In the genomic region with DNA sequence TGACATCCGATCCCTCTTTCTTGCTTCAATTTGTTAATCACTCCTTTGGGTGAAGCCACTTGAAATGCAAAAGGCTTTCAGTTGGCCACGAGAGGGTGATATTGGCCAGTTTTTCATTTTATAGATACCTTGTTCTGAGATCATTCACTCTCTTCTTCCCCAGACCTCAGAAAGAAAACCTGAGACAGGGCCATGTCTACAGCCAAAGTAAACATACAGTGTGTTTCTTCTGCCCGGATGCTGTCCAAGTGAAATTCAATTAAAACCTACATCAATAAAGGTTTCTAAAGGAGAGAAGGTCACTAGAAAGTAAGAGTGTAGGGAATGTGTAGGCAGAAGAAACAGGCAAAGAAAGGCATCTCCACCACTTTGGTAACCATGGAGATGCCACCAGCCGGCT, we compare ENCODE assay signal across 8 cellular contexts. TPM values are rescaled to one million over a fixed set of nuclear protein-coding genes. Genes with fewer than 3 reads are reported as not detected.
DNase-seq lines count a peak whose midpoint lies in the region; ATAC-seq, FAIRE-seq and TF ChIP-seq lines count a peak whose summit lies in the region.

No MANE protein-coding gene starts in this region.

- no peak overlapping the region for H3K4me3 Mint-ChIP-seq in activated CD8-positive, alpha-beta T cell treated with anti-CD3 and anti-CD28 coated beads, Interleukin-2, amount 10 ng/mL, durations not matched to agents 7 days and 5 days

- CTCF ChIA-PET in activated CD8-positive, alpha-beta T cell treated with anti-CD3 and anti-CD28 coated beads, Interleukin-2, amount 10 ng/mL, durations not matched to agents 7 days and 5 days (lab: Charles Lee): no interaction called here
- CTCF ChIA-PET in HepG2 (lab: Yijun Ruan, JAX; ENCODE audit: low intra/inter-chr PET ratio, low total read pairs): interaction anchor here (1.7 kb wide), 1 partner anchor 466 kb away, joined by 10 read pairs; no protein-coding TSS in a partner anchor

- POLR2A ChIA-PET in activated CD8-positive, alpha-beta T cell treated with anti-CD3 and anti-CD28 coated beads, Interleukin-2, amount 10 ng/mL, durations not matched to agents 7 days and 5 days (lab: Charles Lee): no interaction called here
- POLR2A ChIA-PET in HepG2 (lab: Yijun Ruan, JAX): no interaction called here

- intact Hi-C loops in HepG2 (cut with micrococcal nuclease; ENCODE audit: unreplicated experiment): loop anchor here (1.0 kb wide), 1 partner anchor 466 kb away; no protein-coding TSS in a partner anchor

- no peak overlapping the region for H3K27ac Mint-ChIP-seq in activated CD8-positive, alpha-beta T cell treated with anti-CD3 and anti-CD28 coated beads, Interleukin-2, amount 10 ng/mL, durations not matched to agents 7 days and 5 days

- no peaks in the 10 kb centered on the region for H3K79me2 ChIP-seq in Karpas-422 (ENCODE audit: low read length)
- no peaks in the 10 kb centered on the region for H3K79me2 ChIP-seq in HepG2 (ENCODE audit: insufficient read depth, low read length)

- H2AFZ ChIP-seq in Karpas-422 (ENCODE audit: low read length) (no peak overlapping the region), HepG2 (ENCODE audit: low read length) (no peak overlapping the region)

- no peaks in the 10 kb centered on the region for H3K4me1 Mint-ChIP-seq in activated CD8-positive, alpha-beta T cell treated with anti-CD3 and anti-CD28 coated beads, Interleukin-2, amount 10 ng/mL, durations not matched to agents 7 days and 5 days (ENCODE audit: low read depth)

- no peaks in the 10 kb centered on the region for H3K9me3 ChIP-seq in Karpas-422 (ENCODE audit: low read length)
- no peaks in the 10 kb centered on the region for H3K9me3 ChIP-seq in HepG2 (ENCODE audit: low read length)

- no peaks in the 10 kb centered on the region for H3K9me2 ChIP-seq in Karpas-422 (replicated peaks; ENCODE audit: insufficient read depth, low read length)

- H3K4me2 ChIP-seq in Karpas-422 (ENCODE audit: low read depth, low read length, poor library complexity, severe bottlenecking) (no peak overlapping the region), HepG2 (ENCODE audit: low read depth, low read length) (no peak overlapping the region)

- TF ChIP-seq EP300 in HepG2 (IDR thresholded peaks at IDR 0.05; ENCODE audit: low read depth in 2 of 2, low read length in 2 of 2): no peak
- no peak for TF ChIP-seq EP300 in HepG2 (CRISPR knock-in tag; IDR thresholded peaks at IDR 0.05; ENCODE audit: borderline replicate concordance)

- no peak for ATAC-seq in activated CD8-positive, alpha-beta T cell treated with anti-CD3 and anti-CD28 coated beads, Interleukin-2, amount 10 ng/mL, durations not matched to agents 7 days and 5 days
- ATAC-seq in HepG2: peak; percentile 46; the same call in 1 of the 3 replicates
- no peak for ATAC-seq in stimulated activated naive CD8-positive, alpha-beta T cell treated with anti-CD3 and anti-CD28 coated beads, Interleukin-15, Interleukin-2, amounts not matched to agents 100 U/mL and 50 U/mL, for 24 hours

- no peaks in the 10 kb centered on the region for H3K27me3 Mint-ChIP-seq in activated CD8-positive, alpha-beta T cell treated with anti-CD3 and anti-CD28 coated beads, Interleukin-2, amount 10 ng/mL, durations not matched to agents 7 days and 5 days (ENCODE audit: low read depth)

- BruUV-seq in HepG2 (replicated peaks; lab: Mats Ljungman, UMichigan): no TSS peak

- H3K36me3 ChIP-seq in Karpas-422 (ENCODE audit: insufficient read depth, low read length): no peaks in the 10 kb centered on the region
- H3K36me3 ChIP-seq in HepG2 (replicated peaks in 1 of 2; ENCODE audit: control insufficient read depth in 1 of 2, insufficient read depth in 2 of 2, low read length in 2 of 2): no peaks in the 10 kb centered on the region

- H3K9ac ChIP-seq in Karpas-422 (ENCODE audit: low read length) (no peak overlapping the region), HepG2 (ENCODE audit: insufficient read depth, low read depth, low read length) (no peak overlapping the region)

- H3K4me3 ChIP-seq in Karpas-422 (ENCODE audit: low read length) (no peak overlapping the region), HepG2 (replicated peaks in 1 of 3; ENCODE audit: insufficient read depth in 1 of 3, low read depth in 2 of 3, low read length in 3 of 3) (no peak overlapping the region)

- in situ Hi-C loops in HepG2 (cut with HindIII; ENCODE audit: extremely low pct_ligation_motif_present, low pct_unique_long_range_greater_than_20kb): loop anchor here (10.0 to 25.0 kb wide), 3 partner anchors 61 to 753 kb away; no protein-coding TSS in a partner anchor

- H3K4me1 ChIP-seq in Karpas-422 (ENCODE audit: low read length) (no peaks in the 10 kb centered on the region), HepG2 (ENCODE audit: insufficient read depth, low read length) (no peaks in the 10 kb centered on the region)

- TF ChIP-seq RAD21 in HepG2 (CRISPR knock-in tag; IDR thresholded peaks at IDR 0.05): no peak

- H3K36me3 Mint-ChIP-seq in activated CD8-positive, alpha-beta T cell treated with anti-CD3 and anti-CD28 coated beads, Interleukin-2, amount 10 ng/mL, durations not matched to agents 7 days and 5 days (ENCODE audit: low read depth): no peaks in the 10 kb centered on the region

- H3K27me3 ChIP-seq in Karpas-422 (ENCODE audit: low read length) (no peaks in the 10 kb centered on the region), HepG2 (ENCODE audit: control insufficient read depth in 1 of 2, insufficient read depth in 2 of 2, low read length in 2 of 2) (no peaks in the 10 kb centered on the region)

- DNase-seq in ELR (ENCODE audit: low read depth) (peak; percentile 71), Karpas-422 (peak; percentile 74), HepG2 (ENCODE audit: low spot score) (peak; percentile 15), NCI-H446 treated with DMSO at 0.1 percent for 48 hours (lab: John Stamatoyannopoulos, UW) (no peak), NCI-H1436 treated with DMSO at 0.1 percent for 48 hours (lab: John Stamatoyannopoulos, UW) (no peak)
- DNase-seq in activated CD8-positive, alpha-beta T cell treated with anti-CD3 and anti-CD28 coated beads, Interleukin-2, amount 10 ng/mL, durations not matched to agents 7 days and 5 days: peak; percentile 23
- no peak for DNase-seq in activated T-cell treated with anti-CD3 and anti-CD28 coated beads, Interleukin-2, amount 50 U/mL, for 1 hour
- DNase-seq in stimulated activated naive CD8-positive, alpha-beta T cell treated with anti-CD3 and anti-CD28 coated beads, Interleukin-15, Interleukin-2, amounts not matched to agents 100 U/mL and 50 U/mL, for 24 hours: no peak

- H3K9me3 Mint-ChIP-seq in activated CD8-positive, alpha-beta T cell treated with anti-CD3 and anti-CD28 coated beads, Interleukin-2, amount 10 ng/mL, durations not matched to agents 7 days and 5 days (ENCODE audit: insufficient read depth): no peaks in the 10 kb centered on the region

- FAIRE-seq in HepG2 (lab: Jason Lieb, UNC): no peak

- H3K27ac ChIP-seq in Karpas-422 (ENCODE audit: low read length) (no peak overlapping the region), HepG2 (ENCODE audit: extremely low read length, insufficient read depth, low read length) (no peak overlapping the region)

- TF ChIP-seq POLR2A in HepG2 (IDR thresholded peaks at IDR 0.05; ENCODE audit: insufficient read depth in 1 of 2, low read depth in 2 of 2, low read length in 2 of 2): no peak

- WGBS in HepG2 (ENCODE audit: low lambda C conversion rate): 15% methylated on average over 4 of the region's 4 CpGs

- peak; percentile 35; the same call in 1 of the 2 replicates for TF ChIP-seq CTCF in HepG2 (CRISPR knock-in tag; IDR thresholded peaks at IDR 0.05)

- H4K20me1 ChIP-seq in Karpas-422 (ENCODE audit: insufficient read depth, low read depth, low read length) (no peaks in the 10 kb centered on the region), HepG2 (ENCODE audit: insufficient read depth, low read length) (no peaks in the 10 kb centered on the region)

TF ChIP-seq in HepG2, 621 proteins besides CTCF, POLR2A, EP300 and RAD21 (continues in another document):
- no peak for TF ChIP-seq YEATS4 (CRISPR knock-in tag; IDR thresholded peaks at IDR 0.05; ENCODE audit: borderline replicate concordance)
- TF ChIP-seq NFKBIZ (CRISPR knock-in tag; IDR thresholded peaks at IDR 0.05): no peak

RNA-seq across cellular contexts. Expression of a gene that starts 39.5 kb away (rescaled TPM):
- 0.47 and 1.1 TPM in 2 replicates for total RNA-seq in Karpas-422 (2014; rRNA removed; shearing (Covaris generic); ENCODE audit: low replicate concordance)
- under 1 TPM in 1 of 2 experiments, not detected in 1; 0.05 TPM for total RNA-seq in activated CD8-positive, alpha-beta T cell treated with anti-CD3 and anti-CD28 coated beads, Interleukin-2, amount 10 ng/mL, durations not matched to agents 7 days and 5 days
- 0.60 and 0.81 TPM in 2 replicates for total RNA-seq in HepG2 (2016; rRNA removed; fragmentation: Illumina TruSeq; extraction: Trizol)
- 0.53 and 0.81 TPM in 2 replicates for total RNA-seq in HepG2 (2016; cell fraction: cytosol; rRNA removed; fragmentation: Illumina TruSeq; extraction: Trizol; ENCODE audit: low read depth)
- total RNA-seq in HepG2 (2016; cell fraction: insoluble cytoplasmic fraction; rRNA removed; fragmentation: Illumina TruSeq; extraction: Trizol): 0.61 and 0.70 TPM in 2 replicates
- 0.37 and 0.38 TPM in 2 replicates for total RNA-seq in HepG2 (2016; cell fraction: membrane; rRNA removed; fragmentation: Illumina TruSeq; extraction: Trizol)
- 1.9 and 2.6 TPM in 2 replicates for total RNA-seq in HepG2 (2016; cell fraction: nucleus; rRNA removed; fragmentation: Illumina TruSeq; extraction: Trizol)
- polyA plus RNA-seq in HepG2 (2011; rRNA removed): 0.17 and 0.20 TPM in 2 replicates
- 0.12 and 0.17 TPM in 2 replicates for polyA plus RNA-seq in HepG2 (2011; cell fraction: cytosol; rRNA removed)
- polyA plus RNA-seq in HepG2 (2011; cell fraction: nucleus; rRNA removed): 0.24 and 0.31 TPM in 2 replicates
- 0.36 and 0.63 TPM in 2 replicates for polyA plus RNA-seq in HepG2 (2012)
- 0.02 and 0.10 TPM in 2 replicates for polyA plus RNA-seq in HepG2 (2016; cell fraction: cytosol; fragmentation: Illumina TruSeq; extraction: Trizol; ENCODE audit: low read depth)
- 0.33 and 0.41 TPM in 2 replicates for polyA plus RNA-seq in HepG2 (2016; cell fraction: insoluble cytoplasmic fraction; fragmentation: Illumina TruSeq; extraction: Trizol; ENCODE audit: low read depth)
- 0.08 and 0.21 TPM in 2 replicates for polyA plus RNA-seq in HepG2 (2016; cell fraction: membrane; fragmentation: Illumina TruSeq; extraction: Trizol; ENCODE audit: low read depth)
- polyA plus RNA-seq in HepG2 (2016; cell fraction: nucleus; fragmentation: Illumina TruSeq; extraction: Trizol; ENCODE audit: insufficient read depth, low read depth): 0.48 and 1.1 TPM in 2 replicates
- polyA minus RNA-seq in HepG2 (2011; rRNA and poly(A)+ RNA removed; ENCODE audit: low replicate concordance): 0.46 and 1.4 TPM in 2 replicates
- 0.62 and 1.4 TPM in 2 replicates for polyA minus RNA-seq in HepG2 (2011; cell fraction: cytosol; rRNA and poly(A)+ RNA removed)
- polyA minus RNA-seq in HepG2 (2011; cell fraction: nucleus; rRNA and poly(A)+ RNA removed): 4.6 and 7.0 TPM in 2 replicates

Comparison
In these comparisons a context has a peak if more than half of its experiments do, and no peak if none do; other contexts are left out.
1. DNase-seq: peak in ELR (single experiment), Karpas-422 (single experiment), activated CD8-positive, alpha-beta T cell treated with anti-CD3 and anti-CD28 coated beads, Interleukin-2, amount 10 ng/mL, durations not matched to agents 7 days and 5 days (single experiment) and HepG2 (single experiment); none in activated T-cell treated with anti-CD3 and anti-CD28 coated beads, Interleukin-2, amount 50 U/mL, for 1 hour (single experiment), NCI-H446 treated with DMSO at 0.1 percent for 48 hours (single experiment), stimulated activated naive CD8-positive, alpha-beta T cell treated with anti-CD3 and anti-CD28 coated beads, Interleukin-15, Interleukin-2, amounts not matched to agents 100 U/mL and 50 U/mL, for 24 hours (single experiment) and NCI-H1436 treated with DMSO at 0.1 percent for 48 hours (single experiment).